19 cellular contexts compared by ENCODE assay signal in the genomic region with DNA sequence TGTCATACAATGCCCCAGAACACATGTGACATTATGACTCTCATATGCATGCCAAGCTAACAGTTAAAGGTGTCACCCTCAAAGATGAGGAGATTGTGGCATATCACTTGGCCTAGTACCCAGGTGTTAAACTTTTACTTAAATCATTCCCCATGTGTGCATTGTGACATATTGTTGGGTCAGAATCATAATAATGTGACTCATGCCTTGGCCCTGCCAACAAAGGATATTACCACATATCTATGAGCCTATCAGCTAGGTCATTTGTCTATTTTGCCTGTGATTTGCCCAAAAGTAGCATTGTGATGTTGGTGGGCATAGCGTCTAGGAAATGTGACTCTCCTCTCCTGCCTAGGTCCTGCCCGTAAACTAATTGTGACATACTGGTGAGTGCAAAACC.
DNase-seq lines count a peak whose midpoint lies in the region; ATAC-seq, FAIRE-seq and TF ChIP-seq lines count a peak whose summit lies in the region.
"Had no signal": no experiment of that assay in that cellular context is flagged by ENCODE, and none has a peak within 500 bp of the region (broad histone marks: within the 10 kb centered on the region; RNA-seq: fewer than 3 reads in every experiment).

No MANE protein-coding gene starts in this region.

- no peak overlapping the region for H3K27ac ChIP-seq in gastroesophageal sphincter
- H3K27ac ChIP-seq in H9 (ENCODE audit: insufficient read length, low read depth, low read length), result no peak overlapping the region

- H2BK15ac ChIP-seq in H9 (ENCODE audit: low read depth, low read length), result no peak overlapping the region

- H3K14ac ChIP-seq in H9 (ENCODE audit: insufficient read depth, low read length), result no peak overlapping the region

- no peak overlapping the region for H3K56ac ChIP-seq in H9 (ENCODE audit: insufficient read length, low read depth, low read length)

- TF ChIP-seq EP300 in gastroesophageal sphincter (IDR thresholded peaks at IDR 0.05), result no peak

- no peak overlapping the region for H2AK5ac ChIP-seq in H9 (ENCODE audit: insufficient read length, low read length)

- no peak overlapping the region for H2BK20ac ChIP-seq in H9 (ENCODE audit: low read depth, low read length, poor library complexity, severe bottlenecking)

- no peaks in the 10 kb centered on the region for H4K20me1 ChIP-seq in H9 (ENCODE audit: control insufficient read depth, insufficient read depth, insufficient read length)

- no peak overlapping the region for H3K18ac ChIP-seq in H9 (ENCODE audit: insufficient read length, low read depth, low read length)

- H3K79me1 ChIP-seq in H9 (ENCODE audit: insufficient read depth, low read depth, low read length, poor library complexity, severe bottlenecking), result no peaks in the 10 kb centered on the region

- H3K27me3 Mint-ChIP-seq in H9 (ENCODE audit: low read depth), result no peaks in the 10 kb centered on the region
- H3K27me3 Mint-ChIP-seq: CD4-positive, alpha-beta memory T cell had no signal

- no peak overlapping the region for H3T11ph ChIP-seq in H9 (ENCODE audit: low read length)

- H3K36me3 ChIP-seq in bronchial epithelial cell (ENCODE audit: control insufficient read depth, insufficient read depth, low read length) (no peaks in the 10 kb centered on the region), gastroesophageal sphincter (no peaks in the 10 kb centered on the region)
- H3K36me3 ChIP-seq: HAP-1 had no signal

- no peaks in the 10 kb centered on the region for H3K23me2 ChIP-seq in H9 (ENCODE audit: insufficient read length, low read depth, low read length, poor library complexity, severe bottlenecking)

- H4K91ac ChIP-seq in H9 (ENCODE audit: insufficient read length, low read depth, low read length), result no peak overlapping the region

- H4K5ac ChIP-seq in H9 (ENCODE audit: insufficient read length, low read depth, low read length), result no peak overlapping the region

- WGBS in gastroesophageal sphincter (ENCODE audit: low coverage in 1 of 2), 2 donors, result no CpG with 5 or more reads among the region's 2 CpGs
- no CpG with 5 or more reads among the region's 2 CpGs for WGBS in H9 (ENCODE audit: extremely low coverage, insufficient read length, low lambda C conversion rate)

- no peak overlapping the region for H3K4me3 Mint-ChIP-seq in H9
- H3K4me3 Mint-ChIP-seq: CD4-positive, alpha-beta memory T cell; GM23338; HFFc6 had no signal

- H3K9ac ChIP-seq in H9 (ENCODE audit: extremely low read depth, insufficient read length, low read length), result no peak overlapping the region

- H3K9me3 Mint-ChIP-seq in H9, result no peaks in the 10 kb centered on the region
- H3K9me3 Mint-ChIP-seq: CD4-positive, alpha-beta memory T cell had no signal

- no peak for TF ChIP-seq POLR2A in gastroesophageal sphincter (IDR thresholded peaks at IDR 0.05)

- H3K4me1 Mint-ChIP-seq in H9, result no peaks in the 10 kb centered on the region
- H3K4me1 Mint-ChIP-seq: CD4-positive, alpha-beta memory T cell; GM23338 had no signal

- no peak for TF ChIP-seq CTCF in bronchial epithelial cell (IDR thresholded peaks at IDR 0.05; ENCODE audit: insufficient read depth, low read length, severe bottlenecking)
- no peak for TF ChIP-seq CTCF in gastroesophageal sphincter (IDR thresholded peaks at IDR 0.05)
- TF ChIP-seq CTCF in H9 (conservative IDR thresholded peaks at IDR 0.05), result no peak

- no peak overlapping the region for H3K27ac Mint-ChIP-seq in H9
- H3K27ac Mint-ChIP-seq: CD4-positive, alpha-beta memory T cell; GM23338; HFFc6 had no signal

- H2AFZ ChIP-seq in H9 (ENCODE audit: low read length), result no peak overlapping the region
- H2AFZ ChIP-seq: GM23338 had no signal

- no peak overlapping the region for H3K4me2 ChIP-seq in H9 (ENCODE audit: insufficient read depth, insufficient read length, low read length)
- H3K4me2 ChIP-seq: GM23338 had no signal

- DNase-seq in HT1080 (ENCODE audit: low read depth), result peak; percentile 41
- DNase-seq in bronchial epithelial cell (ENCODE audit: low read depth), result peak; percentile 82
- peak; percentile 6 for DNase-seq in fibroblast of gingiva (ENCODE audit: low read depth)
- DNase-seq in H9, result no peak
- no peak for DNase-seq in frontal cortex (ENCODE audit: low spot score in 2 of 2)
- DNase-seq: C1 segment of cervical spinal cord; Calu3; CD4-positive, alpha-beta memory T cell; COR-L47; DMS53; DMS79 treated with DMSO at 0.1 percent for 48 hours; GF-D8; HFFc6 had no signal

- H3K4me3 ChIP-seq in bronchial epithelial cell (ENCODE audit: low read depth, low read length) (no peak overlapping the region), gastroesophageal sphincter (no peak overlapping the region)
- H3K4me3 ChIP-seq: GM23338, HAP-1 had no signal

- H3K23ac ChIP-seq in H9 (ENCODE audit: insufficient read length, low read depth, low read length), result no peak overlapping the region

- H2BK12ac ChIP-seq in H9 (ENCODE audit: insufficient read length, low read depth, low read length), result no peak overlapping the region

- H3K4me1 ChIP-seq in gastroesophageal sphincter, result no peaks in the 10 kb centered on the region
- H3K4me1 ChIP-seq in H9 (ENCODE audit: insufficient read depth, low read length), result no peaks in the 10 kb centered on the region
- H3K4me1 ChIP-seq: HAP-1 had no signal

- no peaks in the 10 kb centered on the region for H3K9me3 ChIP-seq in gastroesophageal sphincter
- H3K9me3 ChIP-seq in H9 (ENCODE audit: control insufficient read depth, low read depth, low read length), result no peaks in the 10 kb centered on the region
- H3K9me3 ChIP-seq: HAP-1 had no signal

- H2BK5ac ChIP-seq in H9 (ENCODE audit: insufficient read length, low read length), result no peak overlapping the region

- no peak overlapping the region for H2BK120ac ChIP-seq in H9 (ENCODE audit: low read depth, low read length, poor library complexity, severe bottlenecking)

- FAIRE-seq in bronchial epithelial cell (lab: Jason Lieb, UNC) (no peak), frontal cortex (lab: Jason Lieb, UNC) (no peak)
- FAIRE-seq: GM12891, GM18507 had no signal

- H3K79me2 ChIP-seq in H9 (ENCODE audit: insufficient read depth, low read length), result no peaks in the 10 kb centered on the region

- H3K27me3 ChIP-seq in bronchial epithelial cell (ENCODE audit: control insufficient read depth, insufficient read depth, low read length), result no peaks in the 10 kb centered on the region
- H3K27me3 ChIP-seq in gastroesophageal sphincter, result no peaks in the 10 kb centered on the region
- no peaks in the 10 kb centered on the region for H3K27me3 ChIP-seq in H9 (ENCODE audit: insufficient read depth, low read length)

- no peaks in the 10 kb centered on the region for H3K36me3 Mint-ChIP-seq in H9 (ENCODE audit: insufficient read depth in 1 of 3, low read depth in 3 of 3)
- H3K36me3 Mint-ChIP-seq: CD4-positive, alpha-beta memory T cell had no signal

- H4K8ac ChIP-seq in H9 (replicated peaks; ENCODE audit: insufficient read length, low read depth, low read length), result no peak overlapping the region

- H3K4ac ChIP-seq in H9 (ENCODE audit: low read depth, low read length), result no peak overlapping the region

- ATAC-seq in GM21619 (IDR thresholded peaks at IDR 0.05; ENCODE audit: unreplicated experiment), result no peak
- no peak for ATAC-seq in gastroesophageal sphincter
- ATAC-seq: GM23338 had no signal

Comparison
In these comparisons a context has a peak if more than half of its experiments do, and no peak if none do; other contexts are left out.
1. DNase-seq: peak in HT1080 (single experiment), bronchial epithelial cell (single experiment) and fibroblast of gingiva (single experiment); none in H9 (single experiment) and frontal cortex (0 of 2).